ENCODE assay signal across 13 cellular contexts in genomic region chr6:107080036-107080435, GRCh38. TPM values are rescaled to one million over a fixed set of nuclear protein-coding genes. Genes with fewer than 3 reads are reported as not detected.
A peak's percentile ranks its signal among the peaks of the same experiment; 100 is the strongest.
DNase-seq lines count a peak whose midpoint lies in the region; ATAC-seq and TF ChIP-seq lines count a peak whose summit lies in the region.
"Had no signal": no experiment of that assay in that cellular context is flagged by ENCODE, and none has a peak within 500 bp of the region (broad histone marks: within the 10 kb centered on the region; RNA-seq: fewer than 3 reads in every experiment).

No MANE protein-coding gene starts in this region.

- no peaks in the 10 kb centered on the region for H3K9me3 ChIP-seq in cardiac muscle cell (ENCODE audit: low read depth)
- no peaks in the 10 kb centered on the region for H3K9me3 ChIP-seq in upper lobe of right lung
- peaks cover 0 to 3% of the 10 kb centered on the region in 2 donors for H3K9me3 ChIP-seq in left lung
- H3K9me3 ChIP-seq: thoracic aorta had no signal

- ATAC-seq in left cardiac atrium, result no peak
- peak; percentile 40 for ATAC-seq in upper lobe of right lung
- ATAC-seq in HG02588 (IDR thresholded peaks at IDR 0.05; ENCODE audit: unreplicated experiment), result no peak
- ATAC-seq in left lung, result no peak
- ATAC-seq: naive thymus-derived CD4-positive, alpha-beta T cell had no signal

- H3K4me1 ChIP-seq in cardiac muscle cell (ENCODE audit: low read depth) (no peaks in the 10 kb centered on the region), upper lobe of right lung (no peaks in the 10 kb centered on the region), left lung (no peaks in the 10 kb centered on the region)

- H3K4me3 ChIP-seq in cardiac muscle cell (no peak overlapping the region), epithelial cell of proximal tubule (ENCODE audit: low read depth, low read length) (no peak overlapping the region), upper lobe of right lung (no peak overlapping the region), left lung (no peak overlapping the region)
- H3K4me3 ChIP-seq: dorsolateral prefrontal cortex, thoracic aorta had no signal

- H3K27ac ChIP-seq in cardiac muscle cell (no peak overlapping the region), upper lobe of right lung (no peak overlapping the region), left lung (no peak overlapping the region)
- H3K27ac ChIP-seq: dorsolateral prefrontal cortex, thoracic aorta had no signal

- TF ChIP-seq CTCF in cardiac muscle cell (IDR thresholded peaks at IDR 0.05; ENCODE audit: low read depth, low read length), result peak; percentile 28
- peak; percentile 46 for TF ChIP-seq CTCF in epithelial cell of proximal tubule (conservative IDR thresholded peaks at IDR 0.05; ENCODE audit: low read depth, low read length)
- peak; percentile 26 for TF ChIP-seq CTCF in upper lobe of right lung (IDR thresholded peaks at IDR 0.05)
- no peak for TF ChIP-seq CTCF in left lung (IDR thresholded peaks at IDR 0.05)

- H3K27me3 ChIP-seq in cardiac muscle cell, result no peaks in the 10 kb centered on the region
- H3K27me3 ChIP-seq in upper lobe of right lung, result no peaks in the 10 kb centered on the region
- no peaks in the 10 kb centered on the region for H3K27me3 ChIP-seq in left lung
- H3K27me3 ChIP-seq: dorsolateral prefrontal cortex had no signal

- intact Hi-C loops in left cardiac atrium (cut with DNase I) (no loop called here), upper lobe of right lung (cut with DNase I) (no loop called here), left lung (cut with DNase I) (no loop called here)

- H3K36me3 ChIP-seq in cardiac muscle cell (no peaks in the 10 kb centered on the region), upper lobe of right lung (no peaks in the 10 kb centered on the region), left lung (peaks cover 0 to 6% of the 10 kb centered on the region in 2 donors)
- H3K36me3 ChIP-seq: thoracic aorta had no signal

- no peak for DNase-seq in cardiac muscle cell (ENCODE audit: low read depth in 1 of 2, low spot score in 1 of 2)
- no peak for DNase-seq in left cardiac atrium
- DNase-seq in NAMALWA (ENCODE audit: low spot score), result peak; percentile 38
- DNase-seq in epithelial cell of proximal tubule (ENCODE audit: low read depth), result no peak
- no peak for DNase-seq in upper lobe of right lung
- DNase-seq in AG08396 (ENCODE audit: low spot score), result no peak
- DNase-seq in left lung, result no peak
- DNase-seq: naive thymus-derived CD4-positive, alpha-beta T cell; stimulated activated CD4-positive, alpha-beta T cell treated with anti-CD3 and anti-CD28 coated beads, Interleukin-2, amount 100 ng/mL, for 24 hours; T-helper 9 cell had no signal

RNA-seq across cellular contexts. Expression of gene BEND3, which starts 35.3 kb away (rescaled TPM):
- total RNA-seq in cardiac muscle cell (6.8 and 7.7 TPM in 2 replicates), left cardiac atrium (1 to 10 TPM; 1.1 to 2.0 TPM), epithelial cell of proximal tubule (2.8 and 3.8 TPM in 2 replicates), upper lobe of right lung (3.8 TPM), left lung (1 to 10 TPM; 3.8 to 5.6 TPM)
- polyA plus RNA-seq in cardiac muscle cell, result 3.0 and 3.4 TPM in 2 replicates

RNA-seq across cellular contexts. Expression of gene MTRES1, which starts 52.0 kb away (rescaled TPM):
- 18.3 and 23.1 TPM in 2 replicates for total RNA-seq in cardiac muscle cell
- 37.8 and 44.8 TPM in 2 replicates for polyA plus RNA-seq in cardiac muscle cell
- total RNA-seq in left cardiac atrium, result 10 to 100 TPM; 21.7 to 29.6 TPM
- 7.7 and 15.0 TPM in 2 replicates for total RNA-seq in epithelial cell of proximal tubule
- 15.1 TPM for total RNA-seq in upper lobe of right lung
- total RNA-seq in left lung, result 10 to 100 TPM; 14.1 to 15.8 TPM

Comparison
In these comparisons a context has a peak if more than half of its experiments do, and no peak if none do; other contexts are left out.
1. CTCF ChIP-seq: peak in cardiac muscle cell (single experiment), epithelial cell of proximal tubule (single experiment) and upper lobe of right lung (single experiment); none in left lung (0 of 2).